3 cellular contexts compared by ENCODE assay signal in the genomic region with DNA sequence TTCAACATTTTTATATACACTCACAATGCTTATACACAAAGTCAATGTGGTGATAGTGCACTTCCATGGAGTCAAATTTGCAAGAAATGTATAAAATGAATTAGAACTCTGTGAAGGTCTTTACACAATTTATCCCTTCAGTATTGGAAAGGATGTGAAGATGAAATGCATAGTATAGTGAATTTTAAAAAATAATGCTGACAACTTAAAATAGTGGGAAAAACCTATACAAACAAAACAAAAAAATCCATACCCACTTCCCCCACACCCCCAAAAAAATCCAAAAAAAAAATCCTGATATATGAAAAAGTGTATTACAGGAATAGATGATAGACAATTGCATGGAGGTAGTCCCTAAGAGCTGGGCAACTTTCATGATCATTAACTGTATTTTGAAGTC.
TF ChIP-seq lines count a peak whose summit lies in the region.

No MANE protein-coding gene starts in this region.

TF ChIP-seq in A549, 52 proteins besides CTCF, POLR2A, EP300 and RAD21 (continued from another document):
- TF ChIP-seq ESRRA (IDR thresholded peaks at IDR 0.05; ENCODE audit: borderline replicate concordance, low read length): no peak
- peak; percentile 50 for TF ChIP-seq MAFK (IDR thresholded peaks at IDR 0.05; ENCODE audit: partially characterized antibody)

TF ChIP-seq in IMR-90, 13 proteins besides CTCF, POLR2A, EP300 and RAD21 (continued from another document):
- no peak for TF ChIP-seq RFX5 (IDR thresholded peaks at IDR 0.05; ENCODE audit: low read depth, low read length)
- no peak for TF ChIP-seq MXI1 (IDR thresholded peaks at IDR 0.05; ENCODE audit: borderline replicate concordance, low read depth, low read length)
TF ChIP-seq in IMR-90: peak in this region for 1.

TF ChIP-seq in K562, 482 proteins besides CTCF, POLR2A, EP300 and RAD21 (continued from another document):
- TF ChIP-seq MAFF (IDR thresholded peaks at IDR 0.05; ENCODE audit: low read length) (0 out of 2 replicates have a peak, but pooled peaks have one; percentile 22), ZNF316 (IDR thresholded peaks at IDR 0.05) (peak; percentile 81), ZFP36 (IDR thresholded peaks at IDR 0.05; ENCODE audit: low read depth, low read length, partially characterized antibody) (no peak), MAFG (tag; conservative IDR thresholded peaks at IDR 0.05) (peak; percentile 58)
